ENCODE assay signal across 1 cellular context in genomic region chr17:8119575-8120519, GRCh38.
TF ChIP-seq lines count a peak whose summit lies in the region.

No MANE protein-coding gene starts in this region.

TF ChIP-seq in SK-N-SH, 30 proteins besides CTCF, POLR2A, EP300 and RAD21:
- no peak; the same call in 1 of the 2 replicates for TF ChIP-seq USF1 (IDR thresholded peaks at IDR 0.05; ENCODE audit: borderline replicate concordance, low read depth)
- TF ChIP-seq GATA2 (CRISPR knock-in tag; IDR thresholded peaks at IDR 0.05) = no peak
- TF ChIP-seq POLR2AphosphoS5 (IDR thresholded peaks at IDR 0.05; ENCODE audit: low read depth, low read length) = no peak
- TF ChIP-seq FOSL2 (IDR thresholded peaks at IDR 0.05; ENCODE audit: borderline replicate concordance, low read depth) = peak; percentile 76
- peak; percentile 84 for TF ChIP-seq TEAD4 (IDR thresholded peaks at IDR 0.05; ENCODE audit: borderline replicate concordance, insufficient read depth)
- no peak for TF ChIP-seq FOXJ3 (CRISPR knock-in tag; IDR thresholded peaks at IDR 0.05)
- TF ChIP-seq GABPA (IDR thresholded peaks at IDR 0.05; ENCODE audit: low read depth) = no peak
- peak; percentile 68 for TF ChIP-seq RCOR1 (IDR thresholded peaks at IDR 0.05; ENCODE audit: low read length)
- TF ChIP-seq TAF1 (IDR thresholded peaks at IDR 0.05; ENCODE audit: borderline replicate concordance, low read depth, low read length) = no peak
- 0 out of 2 replicates have a peak, but pooled peaks have one; percentile 15 for TF ChIP-seq MXI1 (IDR thresholded peaks at IDR 0.05; ENCODE audit: low read depth, low read length)
- no peak for TF ChIP-seq SIN3A (IDR thresholded peaks at IDR 0.05; ENCODE audit: borderline replicate concordance, low read depth, low read length)
- TF ChIP-seq CHD2 (IDR thresholded peaks at IDR 0.05; ENCODE audit: low read length, partially characterized antibody) = peak; percentile 80
- TF ChIP-seq ZBTB33 (IDR thresholded peaks at IDR 0.05; ENCODE audit: borderline replicate concordance, low read depth) = no peak
- TF ChIP-seq ELF1 (IDR thresholded peaks at IDR 0.05) = peak; percentile 43; the same call in 1 of the 2 replicates
- TF ChIP-seq MAX (IDR thresholded peaks at IDR 0.05; ENCODE audit: low read depth) = peak; percentile 41; the same call in 1 of the 2 replicates
- TF ChIP-seq TCF12 (IDR thresholded peaks at IDR 0.05) = peak; percentile 25; the same call in 1 of the 2 replicates
- TF ChIP-seq NFIC (IDR thresholded peaks at IDR 0.05; ENCODE audit: borderline replicate concordance) = 0 out of 2 replicates have a peak, but pooled peaks have one; percentile 28
- TF ChIP-seq YY1 (IDR thresholded peaks at IDR 0.05; ENCODE audit: low read depth) = no peak
- no peak for TF ChIP-seq RFX5 (IDR thresholded peaks at IDR 0.05; ENCODE audit: low read length)
- no peak for TF ChIP-seq PBX3 (IDR thresholded peaks at IDR 0.05)
- TF ChIP-seq REST (IDR thresholded peaks at IDR 0.05; ENCODE audit: low read depth, low read length) = no peak
- no peak for TF ChIP-seq NRF1 (IDR thresholded peaks at IDR 0.05; ENCODE audit: low read depth, low read length)
TF ChIP-seq in SK-N-SH: peak in this region for 9.
